ENCODE assay signal across 2 cellular contexts in the genomic region with DNA sequence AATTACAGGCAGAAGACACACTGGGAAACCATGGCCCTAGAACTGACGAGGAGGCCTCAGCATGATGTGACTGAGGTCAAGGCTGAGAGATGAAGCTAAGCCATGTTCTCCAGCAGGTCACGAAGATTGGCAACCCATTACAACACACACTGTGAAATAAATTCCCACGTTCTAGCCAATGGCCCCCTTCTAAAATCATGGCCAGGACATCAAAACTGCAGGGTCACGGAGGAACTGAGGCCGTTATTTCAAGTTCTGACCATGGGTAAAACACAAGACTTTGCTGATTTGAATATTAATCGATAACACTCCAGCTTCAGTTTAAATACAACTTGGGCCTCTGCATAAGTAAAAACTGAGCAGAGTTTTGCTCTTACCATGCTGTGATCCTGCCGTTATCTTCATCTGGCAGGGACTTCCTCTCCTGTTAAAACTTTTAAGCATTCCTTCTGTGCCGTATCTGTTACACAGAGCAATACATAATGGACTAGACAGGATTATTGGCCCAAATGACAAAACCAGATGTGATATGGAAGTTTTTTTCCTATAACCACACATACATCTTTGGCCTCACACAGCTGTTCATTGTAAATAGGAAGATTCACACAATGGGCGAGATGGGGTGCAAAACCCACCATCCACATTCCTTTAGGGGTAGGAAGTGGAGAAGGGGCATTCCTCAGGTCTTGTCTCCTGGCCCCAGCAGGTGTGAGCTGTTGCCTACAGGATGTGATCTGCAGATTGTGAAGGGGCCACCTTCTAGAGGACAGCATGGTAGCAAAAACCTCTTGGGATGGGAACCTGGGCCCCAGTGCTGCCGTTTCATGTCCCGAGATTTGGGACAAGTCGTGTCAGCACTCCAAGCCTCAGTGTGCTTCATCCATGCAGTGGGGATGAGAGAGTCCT.
TF ChIP-seq lines count a peak whose summit lies in the region.

No MANE protein-coding gene starts in this region.

TF ChIP-seq in IMR-90, 13 proteins besides CTCF, POLR2A, EP300 and RAD21:
- no peak for TF ChIP-seq NFE2L2 (IDR thresholded peaks at IDR 0.05; ENCODE audit: low read depth, low read length)
- no peak for TF ChIP-seq CEBPB (IDR thresholded peaks at IDR 0.05; ENCODE audit: low read depth, low read length)
- no peak for TF ChIP-seq RFX5 (IDR thresholded peaks at IDR 0.05; ENCODE audit: low read depth, low read length)
- TF ChIP-seq, protein P1, sequence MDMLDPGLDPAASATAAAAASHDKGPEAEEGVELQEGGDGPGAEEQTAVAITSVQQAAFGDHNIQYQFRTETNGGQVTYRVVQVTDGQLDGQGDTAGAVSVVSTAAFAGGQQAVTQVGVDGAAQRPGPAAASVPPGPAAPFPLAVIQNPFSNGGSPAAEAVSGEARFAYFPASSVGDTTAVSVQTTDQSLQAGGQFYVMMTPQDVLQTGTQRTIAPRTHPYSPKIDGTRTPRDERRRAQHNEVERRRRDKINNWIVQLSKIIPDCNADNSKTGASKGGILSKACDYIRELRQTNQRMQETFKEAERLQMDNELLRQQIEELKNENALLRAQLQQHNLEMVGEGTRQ (IDR thresholded peaks at IDR 0.05; ENCODE audit: low read depth, low read length) = no peak
- TF ChIP-seq CHD1 (IDR thresholded peaks at IDR 0.05; ENCODE audit: low read depth, low read length) = no peak
- TF ChIP-seq MAZ (IDR thresholded peaks at IDR 0.05; ENCODE audit: borderline replicate concordance, low read depth, low read length) = no peak
- no peak for TF ChIP-seq RCOR1 (IDR thresholded peaks at IDR 0.05; ENCODE audit: insufficient replicate concordance, low read length)
- TF ChIP-seq, protein P2, sequence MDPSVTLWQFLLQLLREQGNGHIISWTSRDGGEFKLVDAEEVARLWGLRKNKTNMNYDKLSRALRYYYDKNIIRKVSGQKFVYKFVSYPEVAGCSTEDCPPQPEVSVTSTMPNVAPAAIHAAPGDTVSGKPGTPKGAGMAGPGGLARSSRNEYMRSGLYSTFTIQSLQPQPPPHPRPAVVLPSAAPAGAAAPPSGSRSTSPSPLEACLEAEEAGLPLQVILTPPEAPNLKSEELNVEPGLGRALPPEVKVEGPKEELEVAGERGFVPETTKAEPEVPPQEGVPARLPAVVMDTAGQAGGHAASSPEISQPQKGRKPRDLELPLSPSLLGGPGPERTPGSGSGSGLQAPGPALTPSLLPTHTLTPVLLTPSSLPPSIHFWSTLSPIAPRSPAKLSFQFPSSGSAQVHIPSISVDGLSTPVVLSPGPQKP (IDR thresholded peaks at IDR 0.05; ENCODE audit: borderline replicate concordance, low read depth, low read length) = no peak
- no peak for TF ChIP-seq BHLHE40 (IDR thresholded peaks at IDR 0.05; ENCODE audit: low read depth, low read length)
- TF ChIP-seq MAFK (IDR thresholded peaks at IDR 0.05; ENCODE audit: low read depth, low read length) = no peak
- no peak for TF ChIP-seq FOS (IDR thresholded peaks at IDR 0.05; ENCODE audit: low read depth, low read length)
- no peak for TF ChIP-seq SMC3 (IDR thresholded peaks at IDR 0.05; ENCODE audit: low read depth, low read length)
- TF ChIP-seq MXI1 (IDR thresholded peaks at IDR 0.05; ENCODE audit: borderline replicate concordance, low read depth, low read length) = no peak

TF ChIP-seq in endothelial cell of umbilical vein, 7 proteins besides CTCF, POLR2A, EP300 and RAD21:
- TF ChIP-seq JUN (IDR thresholded peaks at IDR 0.05; ENCODE audit: borderline replicate concordance, insufficient read depth, insufficient read length, low read depth) (no peak), MYC (IDR thresholded peaks at IDR 0.05; ENCODE audit: low read depth, low read length) (no peak), POLR2AphosphoS5 (IDR thresholded peaks at IDR 0.05; ENCODE audit: insufficient read depth, low read depth, low read length) (no peak)
- TF ChIP-seq, protein P3, sequence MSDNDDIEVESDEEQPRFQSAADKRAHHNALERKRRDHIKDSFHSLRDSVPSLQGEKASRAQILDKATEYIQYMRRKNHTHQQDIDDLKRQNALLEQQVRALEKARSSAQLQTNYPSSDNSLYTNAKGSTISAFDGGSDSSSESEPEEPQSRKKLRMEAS (IDR thresholded peaks at IDR 0.05; ENCODE audit: insufficient read depth, insufficient read length) = no peak
TF ChIP-seq in endothelial cell of umbilical vein: peak in this region for 0.
